In genomic region chr5:54541823-54542783, GRCh38 we compare ENCODE assay signal across 20 cellular contexts. TPM values are rescaled to one million over a fixed set of nuclear protein-coding genes. Genes with fewer than 3 reads are reported as not detected.
DNase-seq lines count a peak whose midpoint lies in the region; ATAC-seq and TF ChIP-seq lines count a peak whose summit lies in the region.
"Had no signal": no experiment of that assay in that cellular context is flagged by ENCODE, and none has a peak within 500 bp of the region (broad histone marks: within the 10 kb centered on the region; RNA-seq: fewer than 3 reads in every experiment).

No MANE protein-coding gene starts in this region.

- H3K79me2 ChIP-seq in neural progenitor cell (ENCODE audit: low read depth): peaks cover 12% of the 10 kb centered on the region

- no peaks in the 10 kb centered on the region for H3K9me3 ChIP-seq in neural progenitor cell (ENCODE audit: low read depth)
- H3K9me3 ChIP-seq: BE2C, vagina had no signal

- no peak for TF ChIP-seq POLR2A in GM18505 (IDR thresholded peaks at IDR 0.05; ENCODE audit: borderline replicate concordance, extremely low read depth, insufficient read depth, insufficient read length)

- H3K4me1 ChIP-seq in neural progenitor cell: no peaks in the 10 kb centered on the region

- H3K4me2 ChIP-seq in neural progenitor cell: no peak overlapping the region

- H3F3A ChIP-seq in neural progenitor cell (ENCODE audit: low read depth): no peaks in the 10 kb centered on the region

- H3K4me1 Mint-ChIP-seq in activated B cell treated with CpG ODN at 0.5 μM for 24 hours (peaks cover 43% of the 10 kb centered on the region), neural progenitor cell (no peaks in the 10 kb centered on the region)

- H3K4me3 Mint-ChIP-seq in activated B cell treated with CpG ODN at 0.5 μM for 24 hours (no peak overlapping the region), neural progenitor cell (no peak overlapping the region)
- H3K4me3 Mint-ChIP-seq: stimulated activated naive CD8-positive, alpha-beta T cell treated with anti-CD3 and anti-CD28 coated beads, Interleukin-15, amount 100 ng/mL, for 72 hours; T-helper 2 cell treated with Interferon-gamma antibody and Interleukin-4, amounts not matched to agents 5 μg/mL and 100 μg/mL, for 36 hours had no signal

- H3K9ac ChIP-seq in neural progenitor cell: no peak overlapping the region

- H2AFZ ChIP-seq in neural progenitor cell (replicated peaks): no peak overlapping the region

- peaks cover 15% of the 10 kb centered on the region for H4K20me1 ChIP-seq in neural progenitor cell (ENCODE audit: low read depth)

- no peaks in the 10 kb centered on the region for H3K36me3 ChIP-seq in neural progenitor cell
- H3K36me3 ChIP-seq: BE2C had no signal

- H3K36me3 Mint-ChIP-seq in activated B cell treated with CpG ODN at 0.5 μM for 24 hours (ENCODE audit: low read depth) (peaks cover 66% of the 10 kb centered on the region), neural progenitor cell (peaks cover 9% of the 10 kb centered on the region)
- H3K36me3 Mint-ChIP-seq in activated naive CD4-positive, alpha-beta T cell treated with anti-CD3 and anti-CD28 coated beads, Interleukin-2, amount 50 U/mL, for 72 hours: no peaks in the 10 kb centered on the region

- POLR2A ChIA-PET in activated B cell treated with CpG ODN at 0.5 μM for 24 hours (lab: Charles Lee): no interaction called here

- no peaks in the 10 kb centered on the region for H3K27me3 Mint-ChIP-seq in activated B cell treated with CpG ODN at 0.5 μM for 24 hours
- no peaks in the 10 kb centered on the region for H3K27me3 Mint-ChIP-seq in neural progenitor cell (ENCODE audit: insufficient read depth, low read depth)
- H3K27me3 Mint-ChIP-seq: stimulated activated naive CD8-positive, alpha-beta T cell treated with anti-CD3 and anti-CD28 coated beads, Interleukin-15, amount 100 ng/mL, for 72 hours had no signal

- no peak overlapping the region for H3K4me3 ChIP-seq in neural progenitor cell
- H3K4me3 ChIP-seq: GM12878, lung, vagina had no signal

- TF ChIP-seq CTCF in activated B cell treated with CpG ODN at 0.5 μM for 24 hours (IDR thresholded peaks at IDR 0.05): no peak
- TF ChIP-seq CTCF in neural progenitor cell (IDR thresholded peaks at IDR 0.05): no peak

- intact Hi-C loops in activated B cell treated with CpG ODN at 0.5 μM for 24 hours (cut with micrococcal nuclease): loop anchor here (2.0 to 5.0 kb wide), 2 partner anchors 15 to 50 kb away; no protein-coding TSS in a partner anchor
- intact Hi-C loops in posterior vena cava (cut with DNase I): no loop called here

- H3K27ac ChIP-seq in neural progenitor cell: no peak overlapping the region
- H3K27ac ChIP-seq: vagina had no signal

- CTCF ChIA-PET in activated B cell treated with CpG ODN at 0.5 μM for 24 hours (lab: Charles Lee): no interaction called here

- H3K9me3 Mint-ChIP-seq in activated B cell treated with CpG ODN at 0.5 μM for 24 hours: no peaks in the 10 kb centered on the region
- H3K9me3 Mint-ChIP-seq in neural progenitor cell: no peaks in the 10 kb centered on the region
- H3K9me3 Mint-ChIP-seq in activated naive CD4-positive, alpha-beta T cell treated with anti-CD3 and anti-CD28 coated beads, Interleukin-2, amount 50 U/mL, for 72 hours: no peaks in the 10 kb centered on the region
- H3K9me3 Mint-ChIP-seq: stimulated activated naive CD8-positive, alpha-beta T cell treated with anti-CD3 and anti-CD28 coated beads, Interleukin-15, amount 100 ng/mL, for 72 hours; T-helper 2 cell treated with Interferon-gamma antibody and Interleukin-4, amounts not matched to agents 5 μg/mL and 100 μg/mL, for 36 hours had no signal

- no peaks in the 10 kb centered on the region for H3K27me3 ChIP-seq in neural progenitor cell
- H3K27me3 ChIP-seq: BE2C, vagina had no signal

- DNase-seq in DMS53 (lab: John Stamatoyannopoulos, UW) (peak; percentile 91), NCI-H2029 (lab: John Stamatoyannopoulos, UW) (peak; percentile 84), activated B cell treated with CpG ODN at 0.5 μM for 24 hours (no peak), neural progenitor cell (ENCODE audit: low spot score) (no peak), posterior vena cava (ENCODE audit: low spot score) (no peak)
- DNase-seq in activated naive CD4-positive, alpha-beta T cell treated with anti-CD3 and anti-CD28 coated beads, Interleukin-2, amount 50 U/mL, for 72 hours (ENCODE audit: low spot score in 2 of 2): no peak
- DNase-seq: activated CD8-positive, alpha-beta memory T cell treated with anti-CD3 and anti-CD28 coated beads for 24 hours; BE2C; effector CD8-positive, alpha-beta T cell; GF-D8; glutamatergic neuron; NCI-H1048; NCI-H2171 treated with DMSO at 0.1 percent for 48 hours; stimulated activated CD4-positive, alpha-beta T cell treated with anti-CD3 and anti-CD28 coated beads, Interleukin-2, amount 100 ng/mL, for 24 hours; stimulated activated naive CD8-positive, alpha-beta T cell treated with anti-CD3 and anti-CD28 coated beads, Interleukin-15, amount 100 ng/mL, for 72 hours had no signal

- peak overlapping the region; percentile 50 for H3K27ac Mint-ChIP-seq in activated B cell treated with CpG ODN at 0.5 μM for 24 hours
- H3K27ac Mint-ChIP-seq in neural progenitor cell: peak overlapping the region; percentile 66
- H3K27ac Mint-ChIP-seq in activated naive CD4-positive, alpha-beta T cell treated with anti-CD3 and anti-CD28 coated beads, Interleukin-2, amount 50 U/mL, for 72 hours: no peak overlapping the region
- H3K27ac Mint-ChIP-seq: T-helper 2 cell treated with Interferon-gamma antibody and Interleukin-4, amounts not matched to agents 5 μg/mL and 100 μg/mL, for 36 hours had no signal

- ATAC-seq in activated B cell treated with CpG ODN at 0.5 μM for 24 hours (ENCODE audit: low read depth) (no peak), GM18505 (IDR thresholded peaks at IDR 0.05; ENCODE audit: unreplicated experiment) (no peak)
- ATAC-seq in activated naive CD4-positive, alpha-beta T cell treated with anti-CD3 and anti-CD28 coated beads, Interleukin-2, amount 50 U/mL, for 72 hours: no peak
- ATAC-seq: GM12878; stimulated activated naive CD8-positive, alpha-beta T cell treated with anti-CD3 and anti-CD28 coated beads, Interleukin-15, amount 100 ng/mL, for 72 hours had no signal

RNA-seq across cellular contexts. Expression of gene SNX18, which starts 24.5 kb away (rescaled TPM):
- total RNA-seq in activated B cell treated with CpG ODN at 0.5 μM for 24 hours: 59.2 and 63.4 TPM in 2 replicates
- 17.9 and 20.0 TPM in 2 replicates for total RNA-seq in neural progenitor cell (ENCODE audit: low replicate concordance)
- 1 to 10 TPM; 3.8 to 4.6 TPM for total RNA-seq in activated naive CD4-positive, alpha-beta T cell treated with anti-CD3 and anti-CD28 coated beads, Interleukin-2, amount 50 U/mL, for 72 hours
- total RNA-seq in posterior vena cava: 10 to 100 TPM; 50.3 to 55.6 TPM

Comparison
In these comparisons a context has a peak if more than half of its experiments do, and no peak if none do; other contexts are left out.
1. DNase-seq: peak in DMS53 (single experiment) and NCI-H2029 (single experiment); none in activated B cell treated with CpG ODN at 0.5 μM for 24 hours (single experiment), neural progenitor cell (single experiment), activated naive CD4-positive, alpha-beta T cell treated with anti-CD3 and anti-CD28 coated beads, Interleukin-2, amount 50 U/mL, for 72 hours (0 of 2) and posterior vena cava (single experiment).
2. H3K27ac Mint-ChIP-seq: peak in activated B cell treated with CpG ODN at 0.5 μM for 24 hours (single experiment) and neural progenitor cell (single experiment); none in activated naive CD4-positive, alpha-beta T cell treated with anti-CD3 and anti-CD28 coated beads, Interleukin-2, amount 50 U/mL, for 72 hours (0 of 2).